In the genomic region with DNA sequence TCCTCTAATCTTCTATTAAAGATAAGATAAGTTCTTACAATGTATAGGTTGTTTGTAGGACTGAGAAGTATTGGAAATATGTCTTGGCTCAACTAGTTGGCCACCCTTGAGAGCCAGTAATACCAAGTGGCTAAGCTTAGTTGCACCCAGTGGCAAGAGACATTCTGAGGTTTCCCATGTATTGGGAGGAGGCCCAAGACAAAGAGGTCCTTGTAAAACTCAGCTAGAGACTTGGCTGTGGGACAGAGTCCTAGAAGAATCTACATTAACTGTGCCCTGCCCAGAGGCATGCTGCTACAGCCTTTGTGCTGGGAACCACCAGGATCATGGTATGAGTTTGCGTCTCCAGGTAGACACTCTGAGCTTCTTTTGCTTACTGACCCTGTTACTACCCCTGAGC, we compare ENCODE assay signal across 1 cellular context.
TF ChIP-seq lines count a peak whose summit lies in the region.

No MANE protein-coding gene starts in this region.

TF ChIP-seq in WTC11, 78 proteins besides CTCF, POLR2A, EP300 and RAD21 (continued from another document):
- TF ChIP-seq ATF2 (CRISPR knock-in tag; IDR thresholded peaks at IDR 0.05; ENCODE audit: borderline replicate concordance, low read depth) (no peak), CREB1 (CRISPR knock-in tag; IDR thresholded peaks at IDR 0.05) (no peak), HMGA2 (CRISPR knock-in tag; IDR thresholded peaks at IDR 0.05) (no peak), ETV6 (CRISPR knock-in tag; IDR thresholded peaks at IDR 0.05) (no peak), ZBTB43 (CRISPR knock-in tag; IDR thresholded peaks at IDR 0.05) (no peak), MLX (CRISPR knock-in tag; IDR thresholded peaks at IDR 0.05) (no peak), RORB (CRISPR knock-in tag; IDR thresholded peaks at IDR 0.05) (no peak), TEAD1 (CRISPR knock-in tag; IDR thresholded peaks at IDR 0.05) (no peak), ARID4B (CRISPR knock-in tag; IDR thresholded peaks at IDR 0.05; ENCODE audit: borderline replicate concordance) (no peak), ZNF281 (CRISPR knock-in tag; IDR thresholded peaks at IDR 0.05) (no peak), SP1 (CRISPR knock-in tag; conservative IDR thresholded peaks at IDR 0.05) (no peak), CREM (CRISPR knock-in tag; IDR thresholded peaks at IDR 0.05) (no peak), ZNF416 (CRISPR knock-in tag; IDR thresholded peaks at IDR 0.05) (no peak)
- TF ChIP-seq, protein P1, sequence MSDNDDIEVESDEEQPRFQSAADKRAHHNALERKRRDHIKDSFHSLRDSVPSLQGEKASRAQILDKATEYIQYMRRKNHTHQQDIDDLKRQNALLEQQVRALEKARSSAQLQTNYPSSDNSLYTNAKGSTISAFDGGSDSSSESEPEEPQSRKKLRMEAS (CRISPR knock-in tag; IDR thresholded peaks at IDR 0.05) = no peak
TF ChIP-seq in WTC11: peak in this region for 0.
